In the genomic region with DNA sequence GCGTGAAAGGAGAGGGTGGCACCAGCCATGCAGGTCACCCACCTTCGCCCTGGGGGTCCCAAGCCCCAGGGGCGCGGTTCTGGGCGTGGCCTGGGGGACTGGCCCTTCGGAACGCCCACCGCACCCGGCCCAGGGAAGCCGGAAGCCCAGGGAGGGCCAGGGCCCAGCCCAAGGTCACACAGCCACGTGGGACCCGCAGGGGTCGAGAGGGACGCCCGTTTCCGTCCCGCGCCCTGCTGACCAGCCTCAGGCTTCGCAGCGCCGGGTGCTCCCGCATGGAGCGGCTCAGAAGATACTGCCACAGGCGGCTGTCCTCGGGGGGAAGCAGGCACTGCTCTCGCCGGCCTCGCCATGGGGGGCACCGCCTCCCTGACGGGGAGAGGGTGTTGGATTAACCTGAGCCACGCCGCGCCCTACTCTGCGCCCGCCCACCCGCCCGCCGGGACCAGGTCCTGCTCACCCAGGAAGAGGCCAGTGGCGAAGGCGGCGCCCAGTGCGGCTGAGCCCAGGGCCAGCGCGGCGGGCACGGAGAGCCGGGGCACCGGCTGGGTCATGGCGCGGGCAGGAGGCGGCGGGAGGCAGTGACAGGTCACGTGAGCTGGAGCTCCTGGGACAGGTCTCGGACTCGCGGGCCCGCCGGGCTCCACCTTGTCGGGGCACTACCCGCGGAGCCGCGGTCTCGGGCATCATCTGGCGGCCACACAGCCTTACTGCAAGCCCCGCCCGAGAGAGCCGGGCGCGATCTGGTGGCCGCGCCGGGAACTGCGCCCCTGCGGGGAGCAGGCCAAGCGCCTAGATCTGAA, we compare ENCODE assay signal across 8 cellular contexts. TPM values are rescaled to one million over a fixed set of nuclear protein-coding genes. Genes with fewer than 3 reads are reported as not detected.
DNase-seq lines count a peak whose midpoint lies in the region; ATAC-seq and TF ChIP-seq lines count a peak whose summit lies in the region.

Gene COMTD1, minus strand, starts transcription at position 583 of the 803 bp plus-strand sequence. Its CDS starts 29 bp downstream, at position 554.

- no peaks in the 10 kb centered on the region for H3K27me3 ChIP-seq in CD4-positive, CD25-positive, alpha-beta regulatory T cell (ENCODE audit: control insufficient read depth, insufficient read depth, low read length)

- intact Hi-C loops in activated CD4-positive, alpha-beta memory T cell treated with anti-CD3 and anti-CD28 coated beads for 36 hours (cut with micrococcal nuclease), result loop anchor here (1.0 to 10.0 kb wide), 4 partner anchors 47 to 1061 kb away; no protein-coding TSS in a partner anchor
- intact Hi-C loops in lower leg skin (cut with DNase I; ENCODE audit: low total_unique reads), result no loop called here

- peak; percentile 91 to 95 (median 92) for DNase-seq in CD4-positive, CD25-positive, alpha-beta regulatory T cell
- DNase-seq in NCI-H748 treated with DMSO at 0.1 percent for 48 hours (lab: John Stamatoyannopoulos, UW) (peak; percentile 72), dermis microvascular lymphatic vessel endothelial cell (ENCODE audit: low read depth in 2 of 2) (peak; percentile 77 to 90), lower leg skin (ENCODE audit: low spot score in 2 of 2) (peak; percentile 90 to 99)
- peak; percentile 96 for DNase-seq in activated CD4-positive, alpha-beta memory T cell treated with anti-CD3 and anti-CD28 coated beads for 36 hours
- peak; percentile 90 to 94 for DNase-seq in stimulated activated CD4-positive, alpha-beta T cell treated with anti-CD3 and anti-CD28 coated beads, Interleukin-4, amount 100 ng/mL, for 4 hours

- peak within 1 kb of the TSS; percentile 84 to 95 (median 92) for H3K27ac Mint-ChIP-seq in CD4-positive, CD25-positive, alpha-beta regulatory T cell
- peak within 1 kb of the TSS; percentile 65 for H3K27ac Mint-ChIP-seq in activated CD4-positive, alpha-beta memory T cell treated with anti-CD3 and anti-CD28 coated beads for 36 hours

- TF ChIP-seq CTCF in lower leg skin (IDR thresholded peaks at IDR 0.05), result peak; percentile 87 to 100 (median 100)

- H3K36me3 Mint-ChIP-seq in CD4-positive, CD25-positive, alpha-beta regulatory T cell, result peaks cover 10% of the 10 kb centered on the region
- H3K36me3 Mint-ChIP-seq in activated CD4-positive, alpha-beta memory T cell treated with anti-CD3 and anti-CD28 coated beads for 36 hours, result peaks cover 25% of the 10 kb centered on the region

- ATAC-seq in CD4-positive, CD25-positive, alpha-beta regulatory T cell (ENCODE audit: low read depth in 2 of 2), result peak; percentile 74 to 78
- ATAC-seq in GM19372 (IDR thresholded peaks at IDR 0.05; ENCODE audit: low read depth, unreplicated experiment), result peak; percentile 63
- ATAC-seq in HG03521 (IDR thresholded peaks at IDR 0.05; ENCODE audit: unreplicated experiment), result peak; percentile 66

- 1% methylated on average over 21 to 32 of the region's 76 CpGs for whole genome bisulfite sequencing in lower leg skin, 2 donors

- H3K4me3 ChIP-seq in CD4-positive, CD25-positive, alpha-beta regulatory T cell (ENCODE audit: low read depth, low read length), result peak within 1 kb of the TSS; percentile 13
- H3K4me3 ChIP-seq in lower leg skin (ENCODE audit: low read depth, poor library complexity, severe bottlenecking), result peak within 1 kb of the TSS; percentile 44

- peaks cover 3 to 25% (median 12%) of the 10 kb centered on the region in 4 donors for H3K4me1 Mint-ChIP-seq in CD4-positive, CD25-positive, alpha-beta regulatory T cell
- peaks cover 21% of the 10 kb centered on the region for H3K4me1 Mint-ChIP-seq in activated CD4-positive, alpha-beta memory T cell treated with anti-CD3 and anti-CD28 coated beads for 36 hours (ENCODE audit: low read depth)

- H3K9me3 ChIP-seq in CD4-positive, CD25-positive, alpha-beta regulatory T cell (ENCODE audit: control insufficient read depth in 2 of 2, low read length in 2 of 2), result no peaks in the 10 kb centered on the region

- CTCF ChIA-PET in activated CD4-positive, alpha-beta memory T cell treated with anti-CD3 and anti-CD28 coated beads for 36 hours (lab: Charles Lee), result interaction anchor here (0.6 to 9.0 kb wide), 36 partner anchors 9 to 1357 kb away, joined by 3 to 109 read pairs (median 3); partner anchors contain the start of genes SAMD8 and VDAC2

- peak within 1 kb of the TSS; percentile 85 to 93 (median 88) for H3K4me3 Mint-ChIP-seq in CD4-positive, CD25-positive, alpha-beta regulatory T cell
- peak within 1 kb of the TSS; percentile 73 for H3K4me3 Mint-ChIP-seq in activated CD4-positive, alpha-beta memory T cell treated with anti-CD3 and anti-CD28 coated beads for 36 hours

- no peaks in the 10 kb centered on the region for H3K9me3 Mint-ChIP-seq in CD4-positive, CD25-positive, alpha-beta regulatory T cell
- no peaks in the 10 kb centered on the region for H3K9me3 Mint-ChIP-seq in activated CD4-positive, alpha-beta memory T cell treated with anti-CD3 and anti-CD28 coated beads for 36 hours

- no peaks in the 10 kb centered on the region for H3K27me3 Mint-ChIP-seq in CD4-positive, CD25-positive, alpha-beta regulatory T cell
- no peaks in the 10 kb centered on the region for H3K27me3 Mint-ChIP-seq in activated CD4-positive, alpha-beta memory T cell treated with anti-CD3 and anti-CD28 coated beads for 36 hours

- POLR2A ChIA-PET in activated CD4-positive, alpha-beta memory T cell treated with anti-CD3 and anti-CD28 coated beads for 36 hours (lab: Charles Lee), result interaction anchor here (0.6 to 6.4 kb wide), 5 partner anchors 25 to 1085 kb away, joined by 4 to 54 read pairs (median 5); partner anchors contain the start of genes ADK, AP3M1, SAMD8 and VDAC2

- H3K4me1 ChIP-seq in CD4-positive, CD25-positive, alpha-beta regulatory T cell (ENCODE audit: control insufficient read depth, insufficient read depth, low read length, poor library complexity, severe bottlenecking), result peaks cover 22% of the 10 kb centered on the region

- peak within 1 kb of the TSS; percentile 82 for H3K27ac ChIP-seq in CD4-positive, CD25-positive, alpha-beta regulatory T cell (ENCODE audit: insufficient read depth, low read length, poor library complexity, severe bottlenecking)

- TF ChIP-seq POLR2A in lower leg skin (IDR thresholded peaks at IDR 0.05), result no peak

- peaks cover 15% of the 10 kb centered on the region for H3K36me3 ChIP-seq in CD4-positive, CD25-positive, alpha-beta regulatory T cell (ENCODE audit: control insufficient read depth, insufficient read depth, low read length)

RNA-seq across cellular contexts. Expression of gene COMTD1, which starts in this region (rescaled TPM):
- 21.1 TPM for total RNA-seq in CD4-positive, CD25-positive, alpha-beta regulatory T cell
- 10 to 100 TPM; 20.0 to 35.0 (median 22.8) TPM for polyA plus RNA-seq in CD4-positive, CD25-positive, alpha-beta regulatory T cell
- 10 to 100 TPM; 40.0 to 41.3 TPM for total RNA-seq in activated CD4-positive, alpha-beta memory T cell treated with anti-CD3 and anti-CD28 coated beads for 36 hours
- total RNA-seq in dermis microvascular lymphatic vessel endothelial cell (11.1 and 15.5 TPM in 2 replicates), lower leg skin (100 to 1,000 TPM in 1 of 4 donors, 10 to 100 TPM in 3; 57.1 to 115 (median 71.5) TPM)

Comparison
In these comparisons a context has a peak if more than half of its experiments do, and no peak if none do; other contexts are left out.
1. Peak in every context shown above with its lines: DNase-seq, ATAC-seq, H3K4me3 ChIP-seq and H3K27ac ChIP-seq.